ENCODE assay signal across 8 cellular contexts in genomic region chr3:188584162-188584529, GRCh38.
A peak's percentile ranks its signal among the peaks of the same experiment; 100 is the strongest.
DNase-seq lines count a peak whose midpoint lies in the region; ATAC-seq and TF ChIP-seq lines count a peak whose summit lies in the region.

No MANE protein-coding gene starts in this region.

- peak overlapping the region; percentile 91 for H3K9ac ChIP-seq in OCI-LY3 (ENCODE audit: low read length)

- peak overlapping the region; percentile 85 for H3K4me2 ChIP-seq in OCI-LY3 (ENCODE audit: low read length)

- 14 to 18% methylated on average over 4 of the region's 4 CpGs for WGBS in esophagus squamous epithelium, 2 donors

- no peak for TF ChIP-seq CTCF in OCI-LY3 (IDR thresholded peaks at IDR 0.05; ENCODE audit: low read depth, low read length)
- TF ChIP-seq CTCF in esophagus squamous epithelium (IDR thresholded peaks at IDR 0.05): no peak

- no peak overlapping the region for H2AFZ ChIP-seq in OCI-LY3 (ENCODE audit: low read depth, low read length)

- H3K27me3 ChIP-seq in OCI-LY3 (ENCODE audit: low read depth, low read length): no peaks in the 10 kb centered on the region
- H3K27me3 ChIP-seq in esophagus squamous epithelium: no peaks in the 10 kb centered on the region

- DNase-seq in EH (ENCODE audit: low read depth): peak; percentile 78
- DNase-seq in esophagus squamous epithelium (lab: John Stamatoyannopoulos, UW): no peak
- peak; percentile 78 for DNase-seq in renal cortical epithelial cell (ENCODE audit: low read depth)
- no peak for DNase-seq in NCI-H748 treated with DMSO at 0.1 percent for 48 hours (lab: John Stamatoyannopoulos, UW)
- DNase-seq in mucosa of gallbladder (ENCODE audit: low spot score): no peak
- no peak for DNase-seq in SKM-1 treated with dmso at 0.1 percent for 144 hours (lab: John Stamatoyannopoulos, UW; ENCODE audit: unreplicated experiment)

- H3K79me2 ChIP-seq in OCI-LY3 (ENCODE audit: low read length): peaks cover 45% of the 10 kb centered on the region

- H3K4me3 ChIP-seq in OCI-LY3 (ENCODE audit: low read length): peak overlapping the region; percentile 62
- H3K4me3 ChIP-seq in esophagus squamous epithelium: no peak overlapping the region

- TF ChIP-seq POLR2A in esophagus squamous epithelium (IDR thresholded peaks at IDR 0.05): no peak

- H4K20me1 ChIP-seq in OCI-LY3 (ENCODE audit: insufficient read depth, low read length): no peaks in the 10 kb centered on the region

- peaks cover 15% of the 10 kb centered on the region for H3K36me3 ChIP-seq in OCI-LY3 (replicated peaks; ENCODE audit: low read depth, low read length)
- H3K36me3 ChIP-seq in esophagus squamous epithelium: no peaks in the 10 kb centered on the region

- intact Hi-C loops in esophagus squamous epithelium (cut with DNase I): no loop called here

- peaks cover 93% of the 10 kb centered on the region for H3K4me1 ChIP-seq in OCI-LY3 (ENCODE audit: low read length)
- peaks cover 10 to 47% (median 26%) of the 10 kb centered on the region in 3 donors for H3K4me1 ChIP-seq in esophagus squamous epithelium

- H3K9me3 ChIP-seq in OCI-LY3 (ENCODE audit: insufficient read depth, low read length) (no peaks in the 10 kb centered on the region), esophagus squamous epithelium (no peaks in the 10 kb centered on the region)

- no peak for ATAC-seq in HG03457 (IDR thresholded peaks at IDR 0.05; ENCODE audit: unreplicated experiment)

- peak overlapping the region; percentile 97 for H3K27ac ChIP-seq in OCI-LY3 (ENCODE audit: low read length)
- H3K27ac ChIP-seq in esophagus squamous epithelium: peak overlapping the region in 3 of 4 donors; percentile 26 to 68 (median 56)

Comparison
In these comparisons a context has a peak if more than half of its experiments do, and no peak if none do; other contexts are left out.
1. DNase-seq: peak in EH (single experiment) and renal cortical epithelial cell (single experiment); none in esophagus squamous epithelium (single experiment), NCI-H748 treated with DMSO at 0.1 percent for 48 hours (single experiment), mucosa of gallbladder (single experiment) and SKM-1 treated with dmso at 0.1 percent for 144 hours (single experiment).